ENCODE assay signal across 7 cellular contexts in genomic region chr9:113807173-113808061, GRCh38.
A peak's percentile ranks its signal among the peaks of the same experiment; 100 is the strongest.
DNase-seq lines count a peak whose midpoint lies in the region; ATAC-seq and TF ChIP-seq lines count a peak whose summit lies in the region.

No MANE protein-coding gene starts in this region.

- no peak overlapping the region for H3K18ac ChIP-seq in IMR-90 (ENCODE audit: low read depth, low read length)

- H3K4me3 Mint-ChIP-seq in immature natural killer cell: peak overlapping the region in 2 of 5 donors; percentile 7 to 30

- CTCF ChIA-PET in IMR-90 (lab: Yijun Ruan, JAX): interaction anchor here (0.6 to 1.3 kb wide), 6 partner anchors 10 to 275 kb away, joined by 3 to 4 read pairs (median 3); no protein-coding TSS in a partner anchor

- POLR2A ChIA-PET in IMR-90 (lab: Charles Lee; ENCODE audit: unreplicated experiment): no interaction called here

- peak; percentile 83 for TF ChIP-seq CTCF in IMR-90 (conservative IDR thresholded peaks at IDR 0.05; ENCODE audit: low read depth, low read length)

- H3K14ac ChIP-seq in IMR-90 (replicated peaks; ENCODE audit: low read depth, low read length): no peak overlapping the region

- peak overlapping the region; percentile 72; the same call in 1 of the 2 replicates for H3K4me2 ChIP-seq in IMR-90 (ENCODE audit: low read depth, low read length)

- H2AFZ ChIP-seq in IMR-90 (replicated peaks; ENCODE audit: low read length, poor library complexity): peak overlapping the region; percentile 90

- no peak overlapping the region for H2BK5ac ChIP-seq in IMR-90 (ENCODE audit: low read depth, low read length, poor library complexity, severe bottlenecking)

- no peak overlapping the region for H4K5ac ChIP-seq in IMR-90 (ENCODE audit: low read depth, low read length)

- H3K27ac ChIP-seq in IMR-90 (ENCODE audit: insufficient read depth, low read length): no peak overlapping the region

- in situ Hi-C loops in IMR-90 (cut with MboI; ENCODE audit: low sequenced_read_pairs) (no loop called here), T47D (cut with HindIII; ENCODE audit: low pct_unique_long_range_greater_than_20kb, low sequenced_read_pairs) (no loop called here)

- no peak overlapping the region; the same call in 2 of the 3 replicates for H2BK15ac ChIP-seq in IMR-90 (ENCODE audit: low read depth, low read length)

- H3K9ac ChIP-seq in IMR-90 (ENCODE audit: low read depth, low read length): no peak overlapping the region

- no TSS peak for BruUV-seq in IMR-90 (replicated peaks; lab: Mats Ljungman, UMichigan)

- H3K9me3 ChIP-seq in IMR-90 (ENCODE audit: control insufficient read depth, insufficient read depth, low read length): no peaks in the 10 kb centered on the region

- H3K27ac Mint-ChIP-seq in immature natural killer cell: peak overlapping the region in 1 of 6 donors; percentile 22

- no peak overlapping the region for H3K56ac ChIP-seq in IMR-90 (ENCODE audit: extremely low read depth, insufficient read depth, low read length)

- ATAC-seq in IMR-90 (ENCODE audit: low read depth) (peak; percentile 95), GM21825 (IDR thresholded peaks at IDR 0.05; ENCODE audit: unreplicated experiment) (no peak)

- no peaks in the 10 kb centered on the region for H3K9me3 Mint-ChIP-seq in immature natural killer cell

- H3K36me3 Mint-ChIP-seq in immature natural killer cell: no peaks in the 10 kb centered on the region

- no peaks in the 10 kb centered on the region for H3K36me3 ChIP-seq in IMR-90 (ENCODE audit: control insufficient read depth, insufficient read depth, low read length)

- H3K4me3 ChIP-seq in IMR-90 (ENCODE audit: insufficient read depth, low read depth, low read length): no peak overlapping the region

- DNase-seq in GM04504 (ENCODE audit: low read depth) (peak; percentile 16), IMR-90 (peak; percentile 60), SHP77 treated with DMSO at 0.1 percent for 48 hours (lab: John Stamatoyannopoulos, UW) (peak; percentile 17), T47D (ENCODE audit: low read depth in 1 of 2, low spot score in 1 of 2) (peak; percentile 71 to 75), immature natural killer cell (peak; percentile 17 to 42 (median 40))
- peak; percentile 13 for DNase-seq in stimulated activated CD4-positive, alpha-beta T cell treated with anti-CD3 and anti-CD28 coated beads, Interleukin-12 subunit alpha, Interleukin-12 subunit beta, amount 100 ng/mL, for 4 hours

- peaks cover 3 to 7% of the 10 kb centered on the region in 2 donors for H3K4me1 Mint-ChIP-seq in immature natural killer cell

- H4K91ac ChIP-seq in IMR-90 (ENCODE audit: insufficient read depth, low read depth, low read length): no peak overlapping the region

- peaks cover 4% of the 10 kb centered on the region; the same call in 1 of the 2 replicates for H3K27me3 ChIP-seq in IMR-90 (ENCODE audit: control insufficient read depth, insufficient read depth, low read length)

- intact Hi-C loops in IMR-90 (cut with micrococcal nuclease): loop anchor here (1.0 to 5.0 kb wide), 3 partner anchors 70 to 226 kb away; partner anchors contain the start of gene ZNF618

- WGBS in IMR-90 (ENCODE audit: extremely low coverage in 2 of 2, insufficient read length in 1 of 2), 2 experiments: no CpG with 5 or more reads among the region's 15 CpGs

- H2AK9ac ChIP-seq in IMR-90 (replicated peaks; ENCODE audit: low read depth, low read length, poor library complexity): peak overlapping the region; percentile 80

- H3K27me3 Mint-ChIP-seq in immature natural killer cell (ENCODE audit: low read depth in 3 of 3): peaks cover 0 to 4% (median 1%) of the 10 kb centered on the region in 3 donors

- peak overlapping the region; percentile 90 for H2AK5ac ChIP-seq in IMR-90 (ENCODE audit: low read depth, low read length)

- H3K4ac ChIP-seq in IMR-90 (ENCODE audit: low read depth, low read length): 0 out of 2 replicates have a peak overlapping the region, but pooled peaks have one; percentile 40

- TF ChIP-seq POLR2A in IMR-90 (IDR thresholded peaks at IDR 0.05; ENCODE audit: low read depth, low read length): no peak

- H3K9me1 ChIP-seq in IMR-90 (ENCODE audit: insufficient read depth, low read length): no peaks in the 10 kb centered on the region

- no peaks in the 10 kb centered on the region for H4K20me1 ChIP-seq in IMR-90 (ENCODE audit: insufficient read depth, low read length)

- H2BK120ac ChIP-seq in IMR-90 (ENCODE audit: low read depth, low read length): peak overlapping the region; percentile 37; the same call in 1 of the 2 replicates

- H4K8ac ChIP-seq in IMR-90 (ENCODE audit: low read depth in 2 of 2, low read length in 2 of 2): peak overlapping the region in 1 of 2 experiments; percentile 72; a peak in 1 of 4 replicates

- no peaks in the 10 kb centered on the region for H3K79me1 ChIP-seq in IMR-90 (ENCODE audit: low read depth in 1 of 2, low read length in 2 of 2)

- dilution Hi-C loops in IMR-90 (cut with HindIII; ENCODE audit: low sequenced_read_pairs, unreplicated experiment): no loop called here

- H2BK20ac ChIP-seq in IMR-90 (ENCODE audit: low read depth, low read length): peak overlapping the region; percentile 72; the same call in 1 of the 2 replicates

- H3K23ac ChIP-seq in IMR-90 (ENCODE audit: low read depth, low read length): no peak overlapping the region

- TF ChIP-seq RAD21 in IMR-90 (IDR thresholded peaks at IDR 0.05; ENCODE audit: low read length): peak; percentile 84

- no peaks in the 10 kb centered on the region for H3K4me1 ChIP-seq in IMR-90 (ENCODE audit: control insufficient read depth, insufficient read depth, low read length)

TF ChIP-seq in IMR-90, 13 proteins besides CTCF, POLR2A, EP300 and RAD21:
- TF ChIP-seq SMC3 (IDR thresholded peaks at IDR 0.05; ENCODE audit: low read depth, low read length): peak; percentile 76
- no peak for TF ChIP-seq ELK1 (IDR thresholded peaks at IDR 0.05; ENCODE audit: borderline replicate concordance, low read depth, low read length)

Comparison
In these comparisons a context has a peak if more than half of its experiments do, and no peak if none do; other contexts are left out.
1. DNase-seq: peak in every context shown above with its lines; median percentile 73 in T47D; 60 in IMR-90; 40 in immature natural killer cell; 17 in SHP77 treated with DMSO at 0.1 percent for 48 hours; 16 in GM04504; 13 in stimulated activated CD4-positive, alpha-beta T cell treated with anti-CD3 and anti-CD28 coated beads, Interleukin-12 subunit alpha, Interleukin-12 subunit beta, amount 100 ng/mL, for 4 hours.